ENCODE assay signal across 25 cellular contexts in genomic region chr4:88892646-88893045, GRCh38.
"Had no signal": no experiment of that assay in that cellular context is flagged by ENCODE, and none has a peak within 500 bp of the region (broad histone marks: within the 10 kb centered on the region; RNA-seq: fewer than 3 reads in every experiment).

No MANE protein-coding gene starts in this region.

- H3K27me3 Mint-ChIP-seq: activated CD4-positive, alpha-beta T cell treated with anti-CD3 and anti-CD28 coated beads, Interleukin-2, amount 10 ng/mL, durations not matched to agents 7 days and 5 days; activated CD8-positive, alpha-beta T cell treated with anti-CD3 and anti-CD28 coated beads for 36 hours; activated T-helper 17 cell treated with anti-CD3 and anti-CD28 coated beads, Interleukin-2, amount 50 U/mL, for 72 hours had no signal

- H3K9me3 ChIP-seq: gastroesophageal sphincter, heart right ventricle had no signal

- H3K4me1 ChIP-seq: gastroesophageal sphincter, heart right ventricle had no signal

- ATAC-seq: activated CD8-positive, alpha-beta T cell treated with anti-CD3 and anti-CD28 coated beads for 36 hours; activated T-cell treated with anti-CD3 and anti-CD28 coated beads, Interleukin-2, amount 50 U/mL, for 4 hours; activated T-helper 17 cell treated with anti-CD3 and anti-CD28 coated beads, Interleukin-2, amount 50 U/mL, for 72 hours; esophagus mucosa; gastroesophageal sphincter; heart right ventricle had no signal

- H3K36me3 Mint-ChIP-seq: activated naive CD8-positive, alpha-beta T cell had no signal

- H3K9me3 Mint-ChIP-seq: activated CD4-positive, alpha-beta T cell treated with anti-CD3 and anti-CD28 coated beads, Interleukin-2, amount 10 ng/mL, durations not matched to agents 7 days and 5 days; activated CD8-positive, alpha-beta T cell treated with anti-CD3 and anti-CD28 coated beads for 36 hours; activated T-cell treated with anti-CD3 and anti-CD28 coated beads, Interleukin-2, amount 50 U/mL, for 4 hours; activated T-helper 17 cell treated with anti-CD3 and anti-CD28 coated beads, Interleukin-2, amount 50 U/mL, for 72 hours; central memory CD8-positive, alpha-beta T cell had no signal

- H3K27ac Mint-ChIP-seq: activated CD4-positive, alpha-beta T cell treated with anti-CD3 and anti-CD28 coated beads, Interleukin-2, amount 10 ng/mL, durations not matched to agents 7 days and 5 days; activated CD8-positive, alpha-beta T cell treated with anti-CD3 and anti-CD28 coated beads for 36 hours; activated naive CD8-positive, alpha-beta T cell; activated T-helper 17 cell treated with anti-CD3 and anti-CD28 coated beads, Interleukin-2, amount 50 U/mL, for 72 hours had no signal

- DNase-seq: activated CD4-positive, alpha-beta T cell treated with anti-CD3 and anti-CD28 coated beads for 1 hour; activated CD4-positive, alpha-beta T cell treated with anti-CD3 and anti-CD28 coated beads for 4 hours; activated CD4-positive, alpha-beta T cell treated with anti-CD3 and anti-CD28 coated beads, Interleukin-2, amount 10 ng/mL, durations not matched to agents 7 days and 5 days; activated CD4-positive, alpha-beta T cell treated with anti-CD3 and anti-CD28 coated beads, Interleukin-2, amount 50 U/mL, for 4 hours; activated CD8-positive, alpha-beta memory T cell treated with anti-CD3 and anti-CD28 coated beads for 24 hours; activated CD8-positive, alpha-beta T cell treated with anti-CD3 and anti-CD28 coated beads for 36 hours; activated effector memory CD4-positive, alpha-beta T cell treated with Interleukin-2 at 50 U/mL for 16 hours; activated gamma-delta T cell treated with Interleukin-2 at 50 U/mL for 16 hours; activated naive CD4-positive, alpha-beta T cell treated with anti-CD3 and anti-CD28 coated beads, Interleukin-2, amount 50 U/mL, for 16 hours; activated naive CD4-positive, alpha-beta T cell treated with Interleukin-2 at 50 U/mL for 16 hours; activated T-cell treated with anti-CD3 and anti-CD28 coated beads, Interleukin-2, amount 50 U/mL, for 4 hours; amniotic stem cell; anterior cingulate cortex; brain microvascular endothelial cell; effector CD8-positive, alpha-beta T cell; foreskin fibroblast; heart right ventricle; T-helper 2 cell had no signal

- H3K36me3 ChIP-seq: brain microvascular endothelial cell, gastroesophageal sphincter, heart right ventricle had no signal

- H3K4me1 Mint-ChIP-seq: activated CD4-positive, alpha-beta T cell treated with anti-CD3 and anti-CD28 coated beads, Interleukin-2, amount 10 ng/mL, durations not matched to agents 7 days and 5 days; activated T-helper 17 cell treated with anti-CD3 and anti-CD28 coated beads, Interleukin-2, amount 50 U/mL, for 72 hours; central memory CD8-positive, alpha-beta T cell had no signal

- H3K4me3 ChIP-seq: gastroesophageal sphincter, heart right ventricle had no signal

- FAIRE-seq: astrocyte, bronchial epithelial cell had no signal

- H3K27me3 ChIP-seq: brain microvascular endothelial cell, gastroesophageal sphincter, heart right ventricle had no signal

- H3K27ac ChIP-seq: brain microvascular endothelial cell, gastroesophageal sphincter, heart right ventricle had no signal

- H3K4me3 Mint-ChIP-seq: activated CD4-positive, alpha-beta T cell treated with anti-CD3 and anti-CD28 coated beads, Interleukin-2, amount 10 ng/mL, durations not matched to agents 7 days and 5 days; activated CD8-positive, alpha-beta T cell treated with anti-CD3 and anti-CD28 coated beads for 36 hours; activated naive CD8-positive, alpha-beta T cell; activated T-cell treated with anti-CD3 and anti-CD28 coated beads, Interleukin-2, amount 50 U/mL, for 4 hours; activated T-helper 17 cell treated with anti-CD3 and anti-CD28 coated beads, Interleukin-2, amount 50 U/mL, for 72 hours; central memory CD8-positive, alpha-beta T cell had no signal
